In the genomic region with DNA sequence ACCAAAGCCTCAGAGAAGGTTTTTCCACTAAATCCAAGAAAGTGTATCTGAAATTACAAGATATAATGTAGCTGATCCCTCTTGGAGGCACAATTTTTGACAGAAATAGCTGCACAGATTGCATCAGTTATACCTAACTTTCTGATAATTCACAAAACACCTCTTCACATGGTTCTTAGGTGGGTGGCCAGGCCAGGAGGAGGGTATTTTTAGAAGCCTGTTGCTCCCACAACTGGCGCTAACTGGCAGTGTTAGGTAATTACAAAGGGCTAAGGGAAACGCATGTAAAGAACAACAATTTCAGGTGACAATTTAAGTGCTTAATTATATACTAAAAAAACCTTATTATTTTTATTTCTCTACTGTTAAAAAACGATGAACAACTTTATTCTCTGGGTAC, we compare ENCODE assay signal across 20 cellular contexts.
"Had no signal": no experiment of that assay in that cellular context is flagged by ENCODE, and none has a peak within 500 bp of the region (broad histone marks: within the 10 kb centered on the region; RNA-seq: fewer than 3 reads in every experiment).

No MANE protein-coding gene starts in this region.

- H3K27ac ChIP-seq: coronary artery, foreskin keratinocyte, hepatocyte, left ventricle myocardium inferior, neutrophil, right atrium auricular region, thoracic aorta, transverse colon had no signal

- H3K4me3 ChIP-seq: coronary artery, hepatocyte, left ventricle myocardium inferior, lung, right atrium auricular region, sigmoid colon, thoracic aorta, transverse colon had no signal

- H3K4me2 ChIP-seq: hepatocyte had no signal

- H3K36me3 ChIP-seq: left ventricle myocardium inferior, neutrophil, right atrium auricular region, sigmoid colon, thoracic aorta, transverse colon had no signal

- ATAC-seq: foreskin keratinocyte; left cardiac atrium; naive thymus-derived CD4-positive, alpha-beta T cell; stimulated activated naive B cell treated with anti-CD40 and anti-IgM and Interleukin-4, amounts not matched to agents 10 μg/mL and 1 μg/mL and 100 μg/mL, for 72 hours; stimulated activated naive CD8-positive, alpha-beta T cell treated with anti-CD3 and anti-CD28 coated beads, Interleukin-15, amount 100 ng/mL, for 72 hours had no signal

- H3K27me3 ChIP-seq: hepatocyte, neutrophil, right atrium auricular region, sigmoid colon, transverse colon had no signal

- DNase-seq: effector CD4-positive, alpha-beta T cell; endodermal cell; erythroblast; foreskin keratinocyte; kidney; left cardiac atrium; left ventricle myocardium inferior; naive thymus-derived CD4-positive, alpha-beta T cell; sigmoid colon; stimulated activated CD4-positive, alpha-beta T cell treated with anti-CD3 and anti-CD28 coated beads, Interleukin-2, amount 100 ng/mL, for 24 hours; stimulated activated CD4-positive, alpha-beta T cell treated with anti-CD3 and anti-CD28 coated beads, Interleukin-4, amount 100 ng/mL, for 4 hours; stimulated activated naive B cell treated with anti-CD40 and anti-IgM and Interleukin-4, amounts not matched to agents 10 μg/mL and 1 μg/mL and 100 μg/mL, for 72 hours; stimulated activated naive CD8-positive, alpha-beta T cell treated with anti-CD3 and anti-CD28 coated beads, Interleukin-15, amount 100 ng/mL, for 72 hours; transverse colon had no signal

- H3K9me3 ChIP-seq: left ventricle myocardium inferior, neutrophil, right atrium auricular region, sigmoid colon, thoracic aorta, transverse colon had no signal
